In the genomic region with DNA sequence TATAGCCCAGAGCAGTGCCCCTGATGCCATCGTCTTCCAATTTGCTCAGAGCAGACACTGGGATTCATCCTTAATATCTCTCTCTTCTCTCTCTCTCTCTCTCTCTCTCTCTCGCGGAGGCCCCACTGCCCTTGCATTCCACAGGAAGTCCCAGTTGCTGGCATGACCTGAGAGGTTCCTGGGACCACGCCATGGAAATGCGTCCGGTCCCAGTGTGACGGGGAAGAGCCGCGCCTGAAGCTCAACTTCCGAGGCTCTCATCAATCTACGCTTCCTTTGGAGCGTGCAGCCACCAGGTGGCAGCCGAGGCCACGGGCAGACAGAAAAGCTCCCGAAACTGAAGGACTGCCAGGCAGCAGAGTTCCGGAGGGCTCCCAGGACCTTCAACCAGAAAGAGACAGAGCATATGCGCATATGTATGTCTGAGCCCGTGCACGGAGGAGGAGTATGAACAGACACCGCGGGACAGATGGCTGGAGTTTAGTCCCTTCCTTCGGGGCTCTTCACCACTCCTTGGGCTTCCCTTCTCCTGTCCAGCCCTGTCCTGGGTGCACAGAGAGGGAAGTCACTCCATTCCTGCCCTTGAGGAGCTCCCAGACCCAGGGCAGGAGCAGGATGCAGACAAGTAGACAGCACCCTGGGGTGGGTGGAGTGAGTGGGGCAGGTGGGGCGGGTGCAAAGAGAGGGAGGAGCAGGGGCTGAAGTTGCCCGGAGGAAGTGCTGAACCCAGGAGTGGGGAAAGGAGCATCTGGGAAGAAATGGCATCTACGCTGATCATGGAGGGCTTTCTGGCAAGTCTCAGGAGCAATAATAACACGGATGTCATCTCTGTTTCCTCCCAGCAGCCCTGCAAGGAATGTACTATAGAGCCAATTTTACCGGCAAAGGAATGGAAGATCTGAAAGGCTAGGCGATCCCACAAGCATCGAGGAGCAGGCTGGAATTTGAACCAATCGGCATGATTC, we compare ENCODE assay signal across 8 cellular contexts. TPM values are rescaled to one million over a fixed set of nuclear protein-coding genes. Genes with fewer than 3 reads are reported as not detected.
DNase-seq lines count a peak whose midpoint lies in the region; ATAC-seq and TF ChIP-seq lines count a peak whose summit lies in the region.

No MANE protein-coding gene starts in this region.

- in situ Hi-C loops in Panc1 (cut with HindIII; ENCODE audit: low pct_unique_long_range_greater_than_20kb, low sequenced_read_pairs) = no loop called here

- intact Hi-C loops in Panc1 (cut with micrococcal nuclease; ENCODE audit: unreplicated experiment) = loop anchor here (1.0 kb wide), 1 partner anchor 84 kb away; no protein-coding TSS in a partner anchor
- intact Hi-C loops in naive thymus-derived CD4-positive, alpha-beta T cell (cut with micrococcal nuclease) = loop anchor here (1.0 to 10.0 kb wide), 8 partner anchors 83 to 735 kb away; a partner anchor contains a TSS

- DNase-seq in Daoy (ENCODE audit: low read depth) (peak; percentile 95), Panc1 (ENCODE audit: low read depth, low spot score) (peak; percentile 74), fibroblast of gingiva (ENCODE audit: low read depth) (peak; percentile 94)
- DNase-seq in activated T-cell treated with anti-CD3 and anti-CD28 coated beads, Interleukin-2, amount 50 U/mL, for 72 hours = peak; percentile 82 to 84
- peak; percentile 14 to 81 (median 56) for DNase-seq in naive thymus-derived CD4-positive, alpha-beta T cell
- peak; percentile 80 for DNase-seq in stimulated activated naive B cell treated with anti-CD40 and anti-IgM and Interleukin-4, amounts not matched to agents 10 μg/mL and 1 μg/mL and 100 μg/mL, for 72 hours

- H4K20me1 ChIP-seq in KMS-11 (ENCODE audit: insufficient read depth) = no peaks in the 10 kb centered on the region

- BruUV-seq in Panc1 (replicated peaks; lab: Mats Ljungman, UMichigan) = no TSS peak

- H3K27ac ChIP-seq in KMS-11 = 0 out of 2 replicates have a peak overlapping the region, but pooled peaks have one; percentile 20
- peak overlapping the region; percentile 52; the same call in 1 of the 2 replicates for H3K27ac ChIP-seq in Panc1 (ENCODE audit: low read length)
- H3K27ac ChIP-seq in naive thymus-derived CD4-positive, alpha-beta T cell (ENCODE audit: low read depth, low read length) = no peak overlapping the region

- CTCF ChIA-PET in Panc1 (lab: Charles Lee) = interaction anchor here (0.7 to 1.7 kb wide), 9 partner anchors 10 to 595 kb away, joined by 3 to 25 read pairs (median 4); a partner anchor contains a TSS
- CTCF ChIA-PET in naive thymus-derived CD4-positive, alpha-beta T cell (lab: Charles Lee) = interaction anchor here (0.6 to 2.7 kb wide), 7 partner anchors 8 to 897 kb away, joined by 3 to 23 read pairs (median 3); a partner anchor contains a TSS

- peak overlapping the region; percentile 82 to 84 for H3K4me3 Mint-ChIP-seq in activated T-cell treated with anti-CD3 and anti-CD28 coated beads, Interleukin-2, amount 50 U/mL, for 72 hours
- H3K4me3 Mint-ChIP-seq in naive thymus-derived CD4-positive, alpha-beta T cell = peak overlapping the region; percentile 68 to 88 (median 82)
- peak overlapping the region; percentile 79 to 92 for H3K4me3 Mint-ChIP-seq in stimulated activated naive B cell treated with anti-CD40 and anti-IgM and Interleukin-4, amounts not matched to agents 10 μg/mL and 1 μg/mL and 100 μg/mL, for 72 hours

- POLR2A ChIA-PET in Panc1 (lab: Charles Lee) = interaction anchor here (0.6 to 0.7 kb wide), 3 partner anchors 44 to 219 kb away, joined by 3 to 7 read pairs (median 6); no protein-coding TSS in a partner anchor
- POLR2A ChIA-PET in naive thymus-derived CD4-positive, alpha-beta T cell (lab: Charles Lee) = no interaction called here

- no peaks in the 10 kb centered on the region for H3K9me3 ChIP-seq in Panc1 (ENCODE audit: control insufficient read depth, insufficient read depth, low read depth, low read length)
- H3K9me3 ChIP-seq in naive thymus-derived CD4-positive, alpha-beta T cell (ENCODE audit: control insufficient read depth in 2 of 3, low read length in 3 of 3) = no peaks in the 10 kb centered on the region

- TF ChIP-seq CTCF in KMS-11 (conservative IDR thresholded peaks at IDR 0.05; ENCODE audit: low read depth, low read length) = peak; percentile 91
- peak; percentile 93 for TF ChIP-seq CTCF in Panc1 (IDR thresholded peaks at IDR 0.05)

- peak overlapping the region; percentile 100 for H2AFZ ChIP-seq in KMS-11 (ENCODE audit: low read depth)

- peak overlapping the region; percentile 60; the same call in 1 of the 2 replicates for H3K9ac ChIP-seq in KMS-11

- H3K4me1 Mint-ChIP-seq in activated T-cell treated with anti-CD3 and anti-CD28 coated beads, Interleukin-2, amount 50 U/mL, for 72 hours (ENCODE audit: low read depth) = peaks cover 19% of the 10 kb centered on the region
- peaks cover 9 to 22% (median 15%) of the 10 kb centered on the region in 7 donors for H3K4me1 Mint-ChIP-seq in naive thymus-derived CD4-positive, alpha-beta T cell
- H3K4me1 Mint-ChIP-seq in stimulated activated naive B cell treated with anti-CD40 and anti-IgM and Interleukin-4, amounts not matched to agents 10 μg/mL and 1 μg/mL and 100 μg/mL, for 72 hours = peaks cover 13 to 19% of the 10 kb centered on the region in 2 donors

- H3K79me2 ChIP-seq in KMS-11 (ENCODE audit: insufficient read depth, low read depth) = no peaks in the 10 kb centered on the region

- H3K36me3 ChIP-seq in KMS-11 (ENCODE audit: insufficient read depth) (no peaks in the 10 kb centered on the region), Panc1 (ENCODE audit: control insufficient read depth, insufficient read depth, low read length) (no peaks in the 10 kb centered on the region)
- H3K36me3 ChIP-seq in naive thymus-derived CD4-positive, alpha-beta T cell (ENCODE audit: control insufficient read depth in 2 of 3, insufficient read depth in 3 of 3, low read length in 3 of 3) = no peaks in the 10 kb centered on the region

- peak overlapping the region; percentile 93 for H3K4me3 ChIP-seq in KMS-11 (IDR thresholded peaks at IDR 0.05; ENCODE audit: insufficient read depth, low read depth, low read length)
- peak overlapping the region; percentile 35 to 69 for H3K4me3 ChIP-seq in Panc1 (ENCODE audit: low read depth in 2 of 2, low read length in 2 of 2)
- H3K4me3 ChIP-seq in naive thymus-derived CD4-positive, alpha-beta T cell (ENCODE audit: low read length) = peak overlapping the region; percentile 57

- H3K4me2 ChIP-seq in KMS-11 = peak overlapping the region; percentile 100

- ATAC-seq in GM21825 (IDR thresholded peaks at IDR 0.05; ENCODE audit: unreplicated experiment) (peak; percentile 85), Panc1 (peak; percentile 88)
- ATAC-seq in activated T-cell treated with anti-CD3 and anti-CD28 coated beads, Interleukin-2, amount 50 U/mL, for 72 hours (replicated peaks in 1 of 2) = peak; percentile 84 to 90
- peak; percentile 76 for ATAC-seq in naive thymus-derived CD4-positive, alpha-beta T cell
- ATAC-seq in stimulated activated naive B cell treated with anti-CD40 and anti-IgM and Interleukin-4, amounts not matched to agents 10 μg/mL and 1 μg/mL and 100 μg/mL, for 72 hours (replicated peaks) = peak; percentile 94 to 95

- H3K36me3 Mint-ChIP-seq in activated T-cell treated with anti-CD3 and anti-CD28 coated beads, Interleukin-2, amount 50 U/mL, for 72 hours (ENCODE audit: insufficient read depth in 2 of 2) = no peaks in the 10 kb centered on the region
- H3K36me3 Mint-ChIP-seq in naive thymus-derived CD4-positive, alpha-beta T cell = peaks cover 0 to 4% (median 0%) of the 10 kb centered on the region in 5 donors
- no peaks in the 10 kb centered on the region for H3K36me3 Mint-ChIP-seq in stimulated activated naive B cell treated with anti-CD40 and anti-IgM and Interleukin-4, amounts not matched to agents 10 μg/mL and 1 μg/mL and 100 μg/mL, for 72 hours

- H3K27me3 ChIP-seq in KMS-11 (ENCODE audit: insufficient read depth, low read depth) (no peaks in the 10 kb centered on the region; the same call in 1 of the 2 replicates), Panc1 (ENCODE audit: control insufficient read depth, insufficient read depth, low read length) (no peaks in the 10 kb centered on the region; the same call in 1 of the 2 replicates)
- H3K27me3 ChIP-seq in naive thymus-derived CD4-positive, alpha-beta T cell (ENCODE audit: control insufficient read depth in 2 of 2, insufficient read depth in 2 of 2, low read length in 2 of 2) = peaks cover 3 to 8% of the 10 kb centered on the region in 2 donors

- H3K9me3 Mint-ChIP-seq in activated T-cell treated with anti-CD3 and anti-CD28 coated beads, Interleukin-2, amount 50 U/mL, for 72 hours = no peaks in the 10 kb centered on the region
- H3K9me3 Mint-ChIP-seq in naive thymus-derived CD4-positive, alpha-beta T cell = peaks cover 0 to 1% (median 0%) of the 10 kb centered on the region in 11 donors
- no peaks in the 10 kb centered on the region for H3K9me3 Mint-ChIP-seq in stimulated activated naive B cell treated with anti-CD40 and anti-IgM and Interleukin-4, amounts not matched to agents 10 μg/mL and 1 μg/mL and 100 μg/mL, for 72 hours

- H3K27me3 Mint-ChIP-seq in activated T-cell treated with anti-CD3 and anti-CD28 coated beads, Interleukin-2, amount 50 U/mL, for 72 hours (ENCODE audit: low read depth) = peaks cover 52% of the 10 kb centered on the region
- peaks cover 25 to 55% (median 46%) of the 10 kb centered on the region in 5 donors for H3K27me3 Mint-ChIP-seq in naive thymus-derived CD4-positive, alpha-beta T cell
- peaks cover 50 to 85% of the 10 kb centered on the region in 2 donors for H3K27me3 Mint-ChIP-seq in stimulated activated naive B cell treated with anti-CD40 and anti-IgM and Interleukin-4, amounts not matched to agents 10 μg/mL and 1 μg/mL and 100 μg/mL, for 72 hours

- peak overlapping the region; percentile 84 for H3K27ac Mint-ChIP-seq in activated T-cell treated with anti-CD3 and anti-CD28 coated beads, Interleukin-2, amount 50 U/mL, for 72 hours
- H3K27ac Mint-ChIP-seq in naive thymus-derived CD4-positive, alpha-beta T cell = peak overlapping the region in 3 of 9 donors; percentile 3 to 89 (median 60)
- H3K27ac Mint-ChIP-seq in stimulated activated naive B cell treated with anti-CD40 and anti-IgM and Interleukin-4, amounts not matched to agents 10 μg/mL and 1 μg/mL and 100 μg/mL, for 72 hours = peak overlapping the region; percentile 95

- H3K4me1 ChIP-seq in KMS-11 (ENCODE audit: low read depth, poor library complexity, severe bottlenecking) (peaks cover 9% of the 10 kb centered on the region), Panc1 (ENCODE audit: control insufficient read depth, insufficient read depth, low read length) (no peaks in the 10 kb centered on the region)
- H3K4me1 ChIP-seq in naive thymus-derived CD4-positive, alpha-beta T cell (ENCODE audit: control insufficient read depth in 2 of 2, insufficient read depth in 2 of 2, low read length in 2 of 2) = peaks cover 4 to 7% of the 10 kb centered on the region in 2 donors

RNA-seq across cellular contexts. Expression of a gene that starts 10.5 kb away (rescaled TPM):
- total RNA-seq in Daoy (2014; rRNA removed; shearing (Covaris generic)) = not detected in 2 replicates
- not detected for total RNA-seq in Panc1 (2021; ENCODE audit: unreplicated experiment)
- not detected for polyA plus RNA-seq in Panc1 (2012; ENCODE audit: insufficient read length)
- not detected for total RNA-seq in activated T-cell treated with anti-CD3 and anti-CD28 coated beads, Interleukin-2, amount 50 U/mL, for 72 hours
- total RNA-seq in naive thymus-derived CD4-positive, alpha-beta T cell = not detected
- polyA plus RNA-seq in naive thymus-derived CD4-positive, alpha-beta T cell = not detected

RNA-seq across cellular contexts. Expression of a gene that starts 42.1 kb away (rescaled TPM):
- not detected in 2 replicates for total RNA-seq in Daoy (2014; rRNA removed; shearing (Covaris generic))
- not detected for total RNA-seq in Panc1 (2021; ENCODE audit: unreplicated experiment)
- polyA plus RNA-seq in Panc1 (2012; ENCODE audit: insufficient read length) = not detected
- total RNA-seq in activated T-cell treated with anti-CD3 and anti-CD28 coated beads, Interleukin-2, amount 50 U/mL, for 72 hours = not detected
- total RNA-seq in naive thymus-derived CD4-positive, alpha-beta T cell = not detected
- not detected for polyA plus RNA-seq in naive thymus-derived CD4-positive, alpha-beta T cell

RNA-seq across cellular contexts. Expression of a gene that starts 52.7 kb away (rescaled TPM):
- total RNA-seq in Daoy (2014; rRNA removed; shearing (Covaris generic)) = 0.23 and 0.60 TPM in 2 replicates
- total RNA-seq in Panc1 (2021; ENCODE audit: unreplicated experiment) = 0.05 TPM
- polyA plus RNA-seq in Panc1 (2012; ENCODE audit: insufficient read length) = 0.08 TPM
- under 1 TPM; 0.17 to 0.30 TPM for total RNA-seq in activated T-cell treated with anti-CD3 and anti-CD28 coated beads, Interleukin-2, amount 50 U/mL, for 72 hours
- 1 to 10 TPM in 1 of 5 experiments, under 1 TPM in 1, not detected in 3; 0.42 to 4.0 TPM for total RNA-seq in naive thymus-derived CD4-positive, alpha-beta T cell
- polyA plus RNA-seq in naive thymus-derived CD4-positive, alpha-beta T cell = not detected
